8 cellular contexts compared by ENCODE assay signal in genomic region chr4:6988016-6988715, GRCh38. TPM values are rescaled to one million over a fixed set of nuclear protein-coding genes. Genes with fewer than 3 reads are reported as not detected.
DNase-seq lines count a peak whose midpoint lies in the region; ATAC-seq, FAIRE-seq and TF ChIP-seq lines count a peak whose summit lies in the region.

No MANE protein-coding gene starts in this region.

- H3K36me3 Mint-ChIP-seq in Caco-2 (ENCODE audit: insufficient read depth, unreplicated experiment), result peaks cover 33% of the 10 kb centered on the region

- H3K4ac ChIP-seq in H1 (replicated peaks; ENCODE audit: insufficient read length, low read depth, low read length), result no peak overlapping the region

- ATAC-seq in omental fat pad (ENCODE audit: low FRiP score) (no peak), sciatic nerve (no peak)

- WGBS in H1 (ENCODE audit: extremely low coverage in 1 of 2, insufficient coverage in 1 of 2, insufficient read length in 1 of 2, insufficient replicate concordance in 2 of 2, low coverage in 1 of 2, low lambda C conversion rate in 2 of 2, missing lambda C conversion rate in 1 of 2), 2 experiments, result 88% methylated on average over 13 of the region's 13 CpGs; no CpG with 5 or more reads in 1 of the 2 experiments

- peak overlapping the region; percentile 96 for H3K4me2 ChIP-seq in OCI-LY7 (ENCODE audit: low read length)
- H3K4me2 ChIP-seq in H1 (ENCODE audit: insufficient read depth in 1 of 2, low read depth in 2 of 2, low read length in 2 of 2), result peak overlapping the region; percentile 78 to 81

- H4K8ac ChIP-seq in H1 (ENCODE audit: extremely low read depth, insufficient read depth, low read length), result no peak overlapping the region

- no peak overlapping the region for H2BK20ac ChIP-seq in H1 (ENCODE audit: low read length)

- no TSS peak for BruUV-seq in Caco-2 (replicated peaks; lab: Mats Ljungman, UMichigan)
- BruUV-seq in OCI-LY7 (replicated peaks; lab: Mats Ljungman, UMichigan), result no TSS peak

- no peak overlapping the region for H2BK5ac ChIP-seq in H1 (ENCODE audit: low read depth, low read length)

- intact Hi-C loops in Caco-2 (cut with micrococcal nuclease; ENCODE audit: unreplicated experiment) (loop anchor here (10.0 kb wide), 1 partner anchor 283 kb away; the partner anchor contains the start of gene MRFAP1L1), OCI-LY7 (cut with micrococcal nuclease; ENCODE audit: unreplicated experiment) (loop anchor here (10.0 kb wide), 1 partner anchor 343 kb away; the partner anchor contains the start of gene MRFAP1), sciatic nerve (cut with DNase I) (no loop called here)

- no peak overlapping the region; the same call in 1 of the 2 replicates for H2BK12ac ChIP-seq in H1 (ENCODE audit: low read depth, low read length)

- TF ChIP-seq CTCF in Caco-2 (IDR thresholded peaks at IDR 0.05; ENCODE audit: insufficient read depth in 1 of 2, low read depth in 1 of 2, low read length in 1 of 2, severe bottlenecking in 1 of 2, unreplicated experiment in 1 of 2) (no peak), OCI-LY7 (conservative IDR thresholded peaks at IDR 0.05; ENCODE audit: low read length) (no peak), H1 (IDR thresholded peaks at IDR 0.05; ENCODE audit: control extremely low read depth in 1 of 3, insufficient read depth in 1 of 3, low read depth in 1 of 3, low read length in 3 of 3) (no peak), omental fat pad (IDR thresholded peaks at IDR 0.05) (no peak)

- H3K18ac ChIP-seq in H1 (ENCODE audit: extremely low read depth, low read length), result no peak overlapping the region

- H3K4me1 ChIP-seq in Caco-2 (peaks cover 34% of the 10 kb centered on the region), OCI-LY7 (ENCODE audit: insufficient read depth, low read length, poor library complexity, severe bottlenecking) (peaks cover 37% of the 10 kb centered on the region), H1 (replicated peaks in 1 of 4; ENCODE audit: control insufficient read depth in 3 of 4, insufficient read depth in 4 of 4, low read length in 3 of 4) (peaks cover 5 to 17% (median 8%) of the 10 kb centered on the region in 4 experiments), neuron (ENCODE audit: insufficient read depth, low read length) (peaks cover 48% of the 10 kb centered on the region)

- H3K79me2 ChIP-seq in OCI-LY7 (ENCODE audit: insufficient read depth, low read depth, low read length) (peaks cover 12% of the 10 kb centered on the region; the same call in 1 of the 2 replicates), H1 (ENCODE audit: control insufficient read depth in 1 of 2, insufficient read depth in 2 of 2, low read length in 2 of 2) (peaks cover 7 to 64% of the 10 kb centered on the region in 2 experiments; a peak in 3 of 4 replicates)

- H3K4me3 Mint-ChIP-seq in Caco-2 (ENCODE audit: unreplicated experiment), result peak overlapping the region; percentile 84

- H4K5ac ChIP-seq in H1 (ENCODE audit: insufficient read length, low read depth, low read length), result no peak overlapping the region

- CTCF ChIA-PET in Caco-2 (lab: Charles Lee) (no interaction called here), OCI-LY7 (lab: Charles Lee; ENCODE audit: unreplicated experiment) (interaction anchor here (1.2 kb wide), 1 partner anchor 14 kb away, joined by 3 read pairs; no protein-coding TSS in a partner anchor), H1 (lab: Charles Lee; ENCODE audit: partially characterized antibody) (interaction anchor here (0.8 to 3.0 kb wide), 8 partner anchors 14 to 82 kb away, joined by 3 to 14 read pairs (median 5); no protein-coding TSS in a partner anchor)

- H2BK15ac ChIP-seq in H1 (ENCODE audit: low read length), result 0 out of 2 replicates have a peak overlapping the region, but pooled peaks have one; percentile 31

- peak overlapping the region in 3 of 4 experiments; percentile 14 to 93 (median 93); a peak in 5 of 7 replicates for H3K9ac ChIP-seq in H1 (replicated peaks in 1 of 4; ENCODE audit: extremely low read depth in 1 of 4, low read depth in 3 of 4, low read length in 3 of 4)

- TF ChIP-seq POLR2A in H1 (IDR thresholded peaks at IDR 0.05; ENCODE audit: control extremely low read depth in 1 of 2, low read depth in 2 of 2, low read length in 2 of 2), result no peak

- H4K20me1 ChIP-seq in OCI-LY7 (ENCODE audit: insufficient read depth, low read length) (no peaks in the 10 kb centered on the region), H1 (replicated peaks in 1 of 2; ENCODE audit: control insufficient read depth in 1 of 2, insufficient read depth in 2 of 2, low read length in 2 of 2) (peaks cover 21 to 30% of the 10 kb centered on the region in 2 experiments)

- H3K27me3 ChIP-seq in Caco-2 (replicated peaks; ENCODE audit: control insufficient read depth, insufficient read depth, low read length), result no peaks in the 10 kb centered on the region
- H3K27me3 ChIP-seq in H1 (replicated peaks in 1 of 4; ENCODE audit: control insufficient read depth in 3 of 4, extremely low read depth in 1 of 4, insufficient read depth in 3 of 4, low read length in 3 of 4), result no peaks in the 10 kb centered on the region
- no peaks in the 10 kb centered on the region for H3K27me3 ChIP-seq in neuron (ENCODE audit: insufficient read depth, low read length)

- H3K27ac ChIP-seq in OCI-LY7 (ENCODE audit: low read depth, low read length, poor library complexity, severe bottlenecking), result peak overlapping the region; percentile 33
- H3K27ac ChIP-seq in H1 (ENCODE audit: low read depth, low read length), result no peak overlapping the region

- no peaks in the 10 kb centered on the region for H3K9me3 Mint-ChIP-seq in Caco-2 (ENCODE audit: unreplicated experiment)

- DNase-seq in Caco-2 (no peak), OCI-LY7 (ENCODE audit: low spot score) (no peak), H1 (ENCODE audit: low read depth in 1 of 2, low spot score in 2 of 2) (no peak), omental fat pad (ENCODE audit: low spot score) (no peak), hippocampal formation (lab: John Stamatoyannopoulos, UW) (no peak), sciatic nerve (ENCODE audit: low spot score) (no peak)
- DNase-seq in effector CD4-positive, alpha-beta T cell, result no peak

- H3K27me3 Mint-ChIP-seq in Caco-2 (ENCODE audit: insufficient read depth, unreplicated experiment), result no peaks in the 10 kb centered on the region

- no peak for TF ChIP-seq EP300 in H1 (IDR thresholded peaks at IDR 0.05; ENCODE audit: borderline replicate concordance in 1 of 2, low read depth in 2 of 2, low read length in 2 of 2)

- H3K27ac Mint-ChIP-seq in Caco-2 (ENCODE audit: unreplicated experiment), result peak overlapping the region; percentile 79

- H2AFZ ChIP-seq in OCI-LY7 (ENCODE audit: low read length), result peak overlapping the region; percentile 6; the same call in 1 of the 2 replicates
- no peak overlapping the region for H2AFZ ChIP-seq in H1 (ENCODE audit: low read length)
- H2AFZ ChIP-seq in neuron (ENCODE audit: low read depth, low read length), result no peak overlapping the region

- no peaks in the 10 kb centered on the region for H3K9me2 ChIP-seq in OCI-LY7 (ENCODE audit: insufficient read depth, low read length)

- no peak overlapping the region; the same call in 1 of the 2 replicates for H2AK5ac ChIP-seq in H1 (ENCODE audit: low read depth, low read length)

- H3K4me1 Mint-ChIP-seq in Caco-2 (ENCODE audit: low read depth, unreplicated experiment), result peaks cover 36% of the 10 kb centered on the region

- no peak for TF ChIP-seq RAD21 in H1 (IDR thresholded peaks at IDR 0.05 in 1 of 2, conservative IDR thresholded peaks at IDR 0.05 in 1 of 2; ENCODE audit: low read depth in 2 of 2, low read length in 2 of 2)

- H3K23me2 ChIP-seq in H1 (ENCODE audit: low read depth, low read length), result peaks cover 11% of the 10 kb centered on the region

- H3K36me3 ChIP-seq in Caco-2 (ENCODE audit: control insufficient read depth, insufficient read depth, low read length) (no peaks in the 10 kb centered on the region), OCI-LY7 (ENCODE audit: insufficient read depth, low read length) (peaks cover 21% of the 10 kb centered on the region; the same call in 1 of the 2 replicates), H1 (ENCODE audit: control insufficient read depth in 2 of 4, insufficient read depth in 4 of 4, low read length in 3 of 4) (peaks cover 0 to 7% (median 0%) of the 10 kb centered on the region in 4 experiments; a peak in 1 of 8 replicates), neuron (ENCODE audit: insufficient read depth, low read length) (peaks cover 10% of the 10 kb centered on the region)

- FAIRE-seq in H1 (lab: Jason Lieb, UNC), result no peak

- no peak overlapping the region for H3K56ac ChIP-seq in H1 (replicated peaks; ENCODE audit: insufficient read length, low read depth, low read length)

- H2BK120ac ChIP-seq in H1 (replicated peaks; ENCODE audit: low read depth, low read length), result no peak overlapping the region

- peak overlapping the region; percentile 91 for H3K4me3 ChIP-seq in Caco-2 (ENCODE audit: low read depth, low read length)
- peak overlapping the region; percentile 78 for H3K4me3 ChIP-seq in OCI-LY7 (ENCODE audit: low read depth, low read length, poor library complexity, severe bottlenecking)
- H3K4me3 ChIP-seq in H1 (ENCODE audit: extremely low read depth in 1 of 4, insufficient read depth in 2 of 4, low read depth in 3 of 4, low read length in 4 of 4), result peak overlapping the region; percentile 66 to 93 (median 80)
- peak overlapping the region; percentile 68 for H3K4me3 ChIP-seq in neuron (ENCODE audit: low read length)

- POLR2A ChIA-PET in Caco-2 (lab: Charles Lee), result interaction anchor here (1.2 kb wide), 1 partner anchor 28 kb away, joined by 3 read pairs; no protein-coding TSS in a partner anchor
- POLR2A ChIA-PET in OCI-LY7 (lab: Charles Lee), result interaction anchor here (0.6 to 1.5 kb wide), 6 partner anchors 17 to 81 kb away, joined by 3 to 6 read pairs (median 4); no protein-coding TSS in a partner anchor
- POLR2A ChIA-PET in H1 (lab: Charles Lee; ENCODE audit: partially characterized antibody), result interaction anchor here (0.6 to 3.8 kb wide), 13 partner anchors 11 to 205 kb away, joined by 3 to 29 read pairs (median 7); partner anchors contain the start of genes GRPEL1, TADA2B and TBC1D14

- H3K79me1 ChIP-seq in H1 (ENCODE audit: low read depth, low read length), result peaks cover 28% of the 10 kb centered on the region

- H3K9me3 ChIP-seq in Caco-2 (no peaks in the 10 kb centered on the region), OCI-LY7 (ENCODE audit: low read length) (no peaks in the 10 kb centered on the region), H1 (ENCODE audit: insufficient read depth in 2 of 2, low read depth in 1 of 2, low read length in 1 of 2) (no peaks in the 10 kb centered on the region), neuron (ENCODE audit: low read length) (no peaks in the 10 kb centered on the region)

- H4K91ac ChIP-seq in H1 (replicated peaks; ENCODE audit: insufficient read length, low read length), result no peak overlapping the region

- H3K14ac ChIP-seq in H1 (ENCODE audit: insufficient read length), result no peak overlapping the region

- no peak overlapping the region for H3K23ac ChIP-seq in H1 (ENCODE audit: insufficient read length)

RNA-seq across cellular contexts. Expression of gene TADA2B, which starts 55.0 kb away (rescaled TPM):
- total RNA-seq in Caco-2 (2022), result 17.2 and 21.8 TPM in 2 replicates
- total RNA-seq in OCI-LY7 (2014; rRNA removed; shearing (Covaris generic)), result 9.9 and 12.8 TPM in 2 replicates
- total RNA-seq in OCI-LY7 (2022), result 20.2 and 20.3 TPM in 2 replicates
- 12.1 and 12.3 TPM in 2 replicates for total RNA-seq in H1 (2021; fragmentation: NEBNext Ultra II Directional; extraction: Animal tissue kit (Norgen Biotek cat#: 25700))
- polyA plus RNA-seq in H1 (2011; rRNA removed), result 5.7 and 6.5 TPM in 2 replicates
- polyA plus RNA-seq in H1 (2011; cell fraction: cytosol; rRNA removed), result 5.1 TPM
- 8.2 TPM for polyA plus RNA-seq in H1 (2011; cell fraction: nucleus; rRNA removed)
- 7.6 to 10.1 TPM (median 8.7 TPM) in 4 replicates for polyA plus RNA-seq in H1 (2012, experiment 1 of 2)
- polyA plus RNA-seq in H1 (2012, experiment 2 of 2), result 5.6 TPM
- polyA plus RNA-seq in H1 (2013, experiment 1 of 2), result 6.1 TPM
- 6.0 TPM for polyA plus RNA-seq in H1 (2013, experiment 2 of 2)
- polyA minus RNA-seq in H1 (2011; rRNA and poly(A)+ RNA removed), result 3.7 and 5.2 TPM in 2 replicates
- 4.4 TPM for polyA minus RNA-seq in H1 (2011; cell fraction: cytosol; rRNA and poly(A)+ RNA removed)
- polyA minus RNA-seq in H1 (2011; cell fraction: nucleus; rRNA and poly(A)+ RNA removed), result 5.3 TPM
- total RNA-seq in omental fat pad, result 10 to 100 TPM; 12.2 to 20.5 (median 16.5) TPM
- 14.8 TPM for total RNA-seq in sciatic nerve
